Comparison of ENCODE assay signal across 20 cellular contexts in the genomic region with DNA sequence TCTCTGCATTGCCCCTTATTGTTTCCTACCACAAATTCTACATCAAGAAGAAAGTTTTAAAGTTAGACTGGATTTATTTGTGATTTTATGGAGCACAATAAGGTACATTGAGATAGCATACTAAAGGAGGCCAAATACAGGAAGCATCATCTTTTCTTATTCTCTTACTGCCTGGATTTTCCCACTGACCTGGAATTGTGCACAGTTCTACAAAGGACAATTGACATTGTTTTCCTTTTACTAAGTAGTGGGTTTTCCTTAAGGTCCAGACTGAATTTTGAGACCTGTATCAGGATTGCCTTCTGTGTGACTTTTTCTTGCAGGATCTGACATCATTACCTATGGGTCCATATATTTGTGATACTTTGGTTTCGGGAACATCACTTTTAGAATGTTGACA. TPM values are rescaled to one million over a fixed set of nuclear protein-coding genes. Genes with fewer than 3 reads are reported as not detected.
DNase-seq lines count a peak whose midpoint lies in the region; ATAC-seq, FAIRE-seq and TF ChIP-seq lines count a peak whose summit lies in the region.
"Had no signal": no experiment of that assay in that cellular context is flagged by ENCODE, and none has a peak within 500 bp of the region (broad histone marks: within the 10 kb centered on the region; RNA-seq: fewer than 3 reads in every experiment).

No MANE protein-coding gene starts in this region.

- no peaks in the 10 kb centered on the region for H3K27me3 ChIP-seq in liver (ENCODE audit: control insufficient read depth in 4 of 4, insufficient read depth in 4 of 4, low read length in 3 of 4)
- no peaks in the 10 kb centered on the region for H3K27me3 ChIP-seq in right lobe of liver
- H3K27me3 ChIP-seq in K562 (ENCODE audit: control insufficient read depth in 2 of 2, insufficient read depth in 2 of 2, low read length in 2 of 2), result no peaks in the 10 kb centered on the region
- H3K27me3 ChIP-seq in endothelial cell of umbilical vein (ENCODE audit: control insufficient read depth in 2 of 2, insufficient read depth in 2 of 2, low read length in 2 of 2), result no peaks in the 10 kb centered on the region
- no peaks in the 10 kb centered on the region for H3K27me3 ChIP-seq in subcutaneous abdominal adipose tissue (ENCODE audit: control insufficient read depth in 5 of 5, insufficient read depth in 4 of 5, low read length in 5 of 5)
- no peaks in the 10 kb centered on the region for H3K27me3 ChIP-seq in heart left ventricle

- POLR2A ChIA-PET in K562 (lab: Yijun Ruan, JAX), result interaction anchor here (1.1 kb wide), 1 partner anchor 11 kb away, joined by 3 read pairs; no protein-coding TSS in a partner anchor
- POLR2A ChIA-PET in endothelial cell of umbilical vein (lab: Charles Lee), result no interaction called here

- H3K9ac ChIP-seq in liver (ENCODE audit: low read depth in 1 of 2, low read length in 2 of 2) (no peak overlapping the region), K562 (ENCODE audit: insufficient read depth in 1 of 2, low read depth in 2 of 2, low read length in 2 of 2) (no peak overlapping the region), endothelial cell of umbilical vein (replicated peaks; ENCODE audit: extremely low read depth, insufficient read depth, low read length) (no peak overlapping the region), subcutaneous abdominal adipose tissue (ENCODE audit: low read length in 5 of 5) (no peak overlapping the region)

- H3K4me2 ChIP-seq in K562 (ENCODE audit: insufficient read depth, low read length), result no peak overlapping the region
- H3K4me2 ChIP-seq in endothelial cell of umbilical vein (ENCODE audit: insufficient read depth, low read length), result no peak overlapping the region
- H3K4me2 ChIP-seq: A549, GM23338 had no signal

- H3K4me1 ChIP-seq in liver (ENCODE audit: control insufficient read depth in 4 of 4, insufficient read depth in 4 of 4, low read length in 3 of 4) (no peaks in the 10 kb centered on the region), right lobe of liver (no peaks in the 10 kb centered on the region), K562 (replicated peaks in 1 of 2; ENCODE audit: control insufficient read depth in 2 of 2, insufficient read depth in 2 of 2, low read length in 2 of 2) (no peaks in the 10 kb centered on the region), endothelial cell of umbilical vein (ENCODE audit: control insufficient read depth, extremely low read depth, insufficient read depth, low read length) (no peaks in the 10 kb centered on the region), subcutaneous abdominal adipose tissue (ENCODE audit: control insufficient read depth in 5 of 5, insufficient read depth in 5 of 5, low read length in 5 of 5) (peaks cover 0 to 12% (median 0%) of the 10 kb centered on the region in 5 donors), heart left ventricle (no peaks in the 10 kb centered on the region)
- H3K4me1 ChIP-seq: A549 had no signal

- DNase-seq in right lobe of liver (no peak), K562 (ENCODE audit: extremely low read depth in 1 of 4, low spot score in 3 of 4) (no peak), endothelial cell of umbilical vein (ENCODE audit: low read depth, low spot score) (no peak), HPDE6-E6E7 (ENCODE audit: extremely low spot score) (no peak), heart left ventricle (no peak)
- DNase-seq: AML-193; CD8-positive, alpha-beta memory T cell; COR-L47; HCEC 1CT; HFFc6 had no signal

- no peak for TF ChIP-seq CTCF in liver (IDR thresholded peaks at IDR 0.05; ENCODE audit: low read depth, low read length, missing input control)
- no peak for TF ChIP-seq CTCF in right lobe of liver (IDR thresholded peaks at IDR 0.05)
- no peak for TF ChIP-seq CTCF in K562 (IDR thresholded peaks at IDR 0.05 in 2 of 3, conservative IDR thresholded peaks at IDR 0.05 in 1 of 3; ENCODE audit: insufficient read depth in 2 of 3, low read depth in 1 of 3, low read length in 3 of 3)
- no peak for TF ChIP-seq CTCF in endothelial cell of umbilical vein (IDR thresholded peaks at IDR 0.05; ENCODE audit: extremely low read depth in 1 of 2, insufficient read depth in 1 of 2, low read depth in 1 of 2, low read length in 2 of 2)
- TF ChIP-seq CTCF in heart left ventricle (IDR thresholded peaks at IDR 0.05), result no peak

- in situ Hi-C loops in K562 (cut with MboI), result no loop called here

- no peak for TF ChIP-seq RAD21 in liver (IDR thresholded peaks at IDR 0.05)
- TF ChIP-seq RAD21 in K562 (CRISPR knock-in tag; conservative IDR thresholded peaks at IDR 0.05 in 1 of 2, IDR thresholded peaks at IDR 0.05 in 1 of 2), result no peak

- H2AFZ ChIP-seq in K562 (ENCODE audit: low read depth, low read length), result no peak overlapping the region
- no peak overlapping the region for H2AFZ ChIP-seq in endothelial cell of umbilical vein (ENCODE audit: low read depth, low read length)
- H2AFZ ChIP-seq: GM23338 had no signal

- H3K27ac ChIP-seq in liver (ENCODE audit: low read depth in 1 of 2, low read length in 2 of 2) (no peak overlapping the region), right lobe of liver (no peak overlapping the region), K562 (ENCODE audit: extremely low read depth, low read depth, low read length) (no peak overlapping the region), endothelial cell of umbilical vein (ENCODE audit: insufficient read depth, low read depth, low read length) (no peak overlapping the region), subcutaneous abdominal adipose tissue (ENCODE audit: low read depth, low read length) (no peak overlapping the region), heart left ventricle (no peak overlapping the region)
- H3K27ac ChIP-seq: 22Rv1, A549 had no signal

- no peak for ATAC-seq in right lobe of liver
- ATAC-seq in K562, result no peak
- no peak for ATAC-seq in HG03045 (IDR thresholded peaks at IDR 0.05; ENCODE audit: unreplicated experiment)
- ATAC-seq in heart left ventricle, result no peak
- ATAC-seq: A549, GM23338 had no signal

- BruUV-seq in K562 (replicated peaks; lab: Mats Ljungman, UMichigan) (no TSS peak), endothelial cell of umbilical vein (replicated peaks; lab: Mats Ljungman, UMichigan) (no TSS peak)

- dilution Hi-C loops in endothelial cell of umbilical vein (cut with MboI; ENCODE audit: extremely low pct_ligation_motif_present, low sequenced_read_pairs), result no loop called here

- H3K4me3 ChIP-seq in liver (ENCODE audit: low read depth in 1 of 3, low read length in 3 of 3), result peak overlapping the region in 2 of 3 donors; percentile 74 to 77
- H3K4me3 ChIP-seq in right lobe of liver, result no peak overlapping the region
- no peak overlapping the region for H3K4me3 ChIP-seq in K562
- no peak overlapping the region for H3K4me3 ChIP-seq in endothelial cell of umbilical vein (replicated peaks in 1 of 3; ENCODE audit: insufficient read depth in 1 of 3, low read depth in 1 of 3, low read length in 3 of 3)
- peak overlapping the region in 4 of 5 donors; percentile 15 to 75 (median 46) for H3K4me3 ChIP-seq in subcutaneous abdominal adipose tissue (ENCODE audit: low read depth in 1 of 5, low read length in 5 of 5)
- no peak overlapping the region for H3K4me3 ChIP-seq in heart left ventricle
- H3K4me3 ChIP-seq: A549, GM23338 had no signal

- 98% methylated on average over 1 of the region's 1 CpG for whole genome bisulfite sequencing in liver
- 80% methylated on average over 1 of the region's 1 CpG for WGBS in right lobe of liver (ENCODE audit: insufficient coverage, low coverage, low lambda C conversion rate, missing lambda C conversion rate)
- WGBS in K562 (ENCODE audit: insufficient coverage, low coverage, missing lambda C conversion rate), result 7% methylated on average over 1 of the region's 1 CpG
- 98 to 100% (median 99%) methylated on average over 1 of the region's 1 CpG for WGBS in heart left ventricle, 4 donors

- TF ChIP-seq POLR2A in right lobe of liver (IDR thresholded peaks at IDR 0.05) (no peak), K562 (conservative IDR thresholded peaks at IDR 0.05) (no peak), endothelial cell of umbilical vein (IDR thresholded peaks at IDR 0.05; ENCODE audit: low read depth, low read length) (no peak), heart left ventricle (IDR thresholded peaks at IDR 0.05) (no peak)

- TF ChIP-seq EP300 in K562 (IDR thresholded peaks at IDR 0.05; ENCODE audit: low read length), result no peak

- CTCF ChIA-PET in K562 (lab: Yijun Ruan, JAX; ENCODE audit: low intra/inter-chr PET ratio), result no interaction called here
- CTCF ChIA-PET in endothelial cell of umbilical vein (lab: Charles Lee), result no interaction called here

- no peaks in the 10 kb centered on the region for H4K20me1 ChIP-seq in K562 (replicated peaks; ENCODE audit: control insufficient read depth, insufficient read depth, low read length)
- H4K20me1 ChIP-seq in endothelial cell of umbilical vein (replicated peaks; ENCODE audit: control insufficient read depth, extremely low read depth, insufficient read depth, low read length), result no peaks in the 10 kb centered on the region

- intact Hi-C loops in right lobe of liver (cut with DNase I), result no loop called here
- intact Hi-C loops in K562 (cut with micrococcal nuclease), result loop anchor here (10.0 kb wide), 1 partner anchor 97 kb away; no protein-coding TSS in a partner anchor
- intact Hi-C loops in endothelial cell of umbilical vein (cut with micrococcal nuclease), result no loop called here
- intact Hi-C loops in heart left ventricle (cut with DNase I), result no loop called here

- H3K79me2 ChIP-seq in K562 (ENCODE audit: control insufficient read depth, insufficient read depth, low read length), result no peaks in the 10 kb centered on the region
- H3K79me2 ChIP-seq in endothelial cell of umbilical vein (ENCODE audit: control insufficient read depth, insufficient read depth, low read length), result no peaks in the 10 kb centered on the region

- peaks cover 2 to 15% (median 10%) of the 10 kb centered on the region in 4 donors for H3K36me3 ChIP-seq in liver (ENCODE audit: control insufficient read depth in 4 of 4, insufficient read depth in 3 of 4, low read depth in 1 of 4, low read length in 3 of 4)
- H3K36me3 ChIP-seq in right lobe of liver, result peaks cover 0 to 5% (median 0%) of the 10 kb centered on the region in 4 donors
- peaks cover 3% of the 10 kb centered on the region; the same call in 1 of the 3 replicates for H3K36me3 ChIP-seq in K562 (ENCODE audit: control insufficient read depth, insufficient read depth, low read length)
- H3K36me3 ChIP-seq in endothelial cell of umbilical vein (ENCODE audit: control insufficient read depth in 2 of 2, extremely low read depth in 1 of 2, insufficient read depth in 2 of 2, low read length in 2 of 2), result peaks cover 3% of the 10 kb centered on the region in 2 experiments
- peaks cover 7 to 38% (median 13%) of the 10 kb centered on the region in 5 donors for H3K36me3 ChIP-seq in subcutaneous abdominal adipose tissue (ENCODE audit: control insufficient read depth in 5 of 5, insufficient read depth in 5 of 5, low read length in 5 of 5)
- H3K36me3 ChIP-seq in heart left ventricle, result peaks cover 0 to 80% (median 11%) of the 10 kb centered on the region in 9 donors

- FAIRE-seq in K562 (lab: Jason Lieb, UNC) (no peak), endothelial cell of umbilical vein (lab: Jason Lieb, UNC) (peak; percentile 4)
- FAIRE-seq: A549, D721Med, G401.6, GM12892, H54 had no signal

- no peaks in the 10 kb centered on the region for H3K9me1 ChIP-seq in K562 (ENCODE audit: control insufficient read depth, insufficient read depth, low read length)
- H3K9me1 ChIP-seq in endothelial cell of umbilical vein (replicated peaks; ENCODE audit: control insufficient read depth, extremely low read depth, insufficient read depth, low read length), result no peaks in the 10 kb centered on the region

- H3K9me3 ChIP-seq in liver (ENCODE audit: control insufficient read depth in 4 of 4, low read length in 3 of 4), result peaks cover 53 to 97% (median 93%) of the 10 kb centered on the region in 4 donors
- H3K9me3 ChIP-seq in right lobe of liver, result peaks cover 11 to 93% (median 55%) of the 10 kb centered on the region in 4 donors
- peaks cover 47% of the 10 kb centered on the region for H3K9me3 ChIP-seq in K562 (replicated peaks; ENCODE audit: control insufficient read depth, insufficient read depth, low read depth, low read length)
- peaks cover 46% of the 10 kb centered on the region for H3K9me3 ChIP-seq in endothelial cell of umbilical vein (replicated peaks; ENCODE audit: control insufficient read depth, insufficient read depth, low read length)
- H3K9me3 ChIP-seq in subcutaneous abdominal adipose tissue (ENCODE audit: control insufficient read depth in 5 of 5, low read length in 5 of 5), result peaks cover 95 to 100% (median 99%) of the 10 kb centered on the region in 5 donors
- peaks cover 39 to 100% (median 99%) of the 10 kb centered on the region in 12 donors for H3K9me3 ChIP-seq in heart left ventricle

RNA-seq across cellular contexts. Expression of gene ZNF140, which starts 18.8 kb away (rescaled TPM):
- total RNA-seq in liver, result 10 to 100 TPM; 10.0 to 12.4 TPM
- 1 to 10 TPM; 5.2 to 6.3 TPM for polyA plus RNA-seq in liver
- 1 to 10 TPM; 5.9 to 9.3 (median 6.9) TPM for total RNA-seq in right lobe of liver
- total RNA-seq in K562 (2011; cell fraction: chromatin; rRNA removed; ENCODE audit: low replicate concordance), result 21.0 and 27.2 TPM in 2 replicates
- total RNA-seq in K562 (2011; cell fraction: nucleolus; rRNA removed), result 13.0 and 14.2 TPM in 2 replicates
- 20.3 and 33.6 TPM in 2 replicates for total RNA-seq in K562 (2011; cell fraction: nucleoplasm; rRNA removed)
- total RNA-seq in K562 (2014; rRNA removed), result 10.9 and 12.8 TPM in 2 replicates
- total RNA-seq in K562 (2014; rRNA removed; fragmentation: Illumina TruSeq; extraction: Trizol), result 6.8 and 8.4 TPM in 2 replicates
- 6.7 and 7.2 TPM in 2 replicates for total RNA-seq in K562 (2015; rRNA removed; fragmentation: Illumina TruSeq; extraction: Trizol)
- 4.0 and 4.9 TPM in 2 replicates for total RNA-seq in K562 (2021)
- 6.4 and 7.8 TPM in 2 replicates for polyA plus RNA-seq in K562 (2011; rRNA removed)
- 3.2 and 3.6 TPM in 2 replicates for polyA plus RNA-seq in K562 (2011; cell fraction: cytosol; rRNA removed)
- polyA plus RNA-seq in K562 (2011; cell fraction: nucleus; rRNA removed), result 6.8 and 8.6 TPM in 2 replicates
- polyA plus RNA-seq in K562 (2012), result 5.6 and 8.1 TPM in 2 replicates
- polyA plus RNA-seq in K562 (2014; fragmentation: Illumina TruSeq; extraction: Trizol), result 5.3 and 6.1 TPM in 2 replicates
- polyA plus RNA-seq in K562 (2014; fragmentation: Nextera tagmentation; extraction: Ambion mirVana), result 1 to 10 TPM; 1.6 to 3.4 TPM
- 4.3 and 4.5 TPM in 2 replicates for polyA plus RNA-seq in K562 (2014; rRNA removed)
- polyA minus RNA-seq in K562 (2011; rRNA and poly(A)+ RNA removed), result 9.4 and 11.5 TPM in 2 replicates
- polyA minus RNA-seq in K562 (2011; cell fraction: cytosol; rRNA and poly(A)+ RNA removed), result 3.5 and 4.3 TPM in 2 replicates
- 12.7 and 16.4 TPM in 2 replicates for polyA minus RNA-seq in K562 (2011; cell fraction: nucleus; rRNA and poly(A)+ RNA removed)
- 10.5 and 11.9 TPM in 2 replicates for total RNA-seq in endothelial cell of umbilical vein
- 7.6 and 8.9 TPM in 2 replicates for polyA plus RNA-seq in endothelial cell of umbilical vein
- polyA plus RNA-seq in endothelial cell of umbilical vein (2011; cell fraction: cytosol; rRNA removed), result 11.3 and 13.1 TPM in 2 replicates
- 28.7 and 31.8 TPM in 2 replicates for polyA plus RNA-seq in endothelial cell of umbilical vein (2011; cell fraction: nucleus; rRNA removed)
- 13.4 and 16.4 TPM in 2 replicates for polyA plus RNA-seq in endothelial cell of umbilical vein (2012)
- 17.7 and 19.1 TPM in 2 replicates for polyA minus RNA-seq in endothelial cell of umbilical vein
- 3.0 TPM for polyA minus RNA-seq in endothelial cell of umbilical vein (2011; cell fraction: cytosol; rRNA and poly(A)+ RNA removed)
- polyA minus RNA-seq in endothelial cell of umbilical vein (2011; cell fraction: nucleus; rRNA and poly(A)+ RNA removed), result 32.0 and 40.1 TPM in 2 replicates
- total RNA-seq in heart left ventricle, result 10 to 100 TPM in 2 of 9 donors, 1 to 10 TPM in 7; 6.5 to 13.0 (median 8.7) TPM
- polyA plus RNA-seq in heart left ventricle, result 10 to 100 TPM in 1 of 2 donors, 1 to 10 TPM in 1; 7.9 to 11.4 TPM

RNA-seq across cellular contexts. Expression of gene ZNF84, which starts 24.6 kb away (rescaled TPM):
- total RNA-seq in liver, result 10 to 100 TPM in 1 of 2 donors, 1 to 10 TPM in 1; 9.5 to 15.6 TPM
- 1 to 10 TPM; 3.2 to 4.8 TPM for polyA plus RNA-seq in liver
- 10 to 100 TPM in 2 of 6 experiments, 1 to 10 TPM in 4; 5.1 to 10.2 (median 8.5) TPM for total RNA-seq in right lobe of liver
- 38.3 and 67.7 TPM in 2 replicates for total RNA-seq in K562 (2011; cell fraction: chromatin; rRNA removed; ENCODE audit: low replicate concordance)
- total RNA-seq in K562 (2011; cell fraction: nucleolus; rRNA removed), result 19.2 and 22.2 TPM in 2 replicates
- 37.5 and 45.3 TPM in 2 replicates for total RNA-seq in K562 (2011; cell fraction: nucleoplasm; rRNA removed)
- 7.4 and 9.1 TPM in 2 replicates for total RNA-seq in K562 (2014; rRNA removed)
- total RNA-seq in K562 (2014; rRNA removed; fragmentation: Illumina TruSeq; extraction: Trizol), result 19.2 and 19.7 TPM in 2 replicates
- total RNA-seq in K562 (2015; rRNA removed; fragmentation: Illumina TruSeq; extraction: Trizol), result 16.2 and 16.7 TPM in 2 replicates
- 10.3 and 11.1 TPM in 2 replicates for total RNA-seq in K562 (2021)
- 21.8 and 24.3 TPM in 2 replicates for polyA plus RNA-seq in K562 (2011; rRNA removed)
- 4.4 and 4.6 TPM in 2 replicates for polyA plus RNA-seq in K562 (2011; cell fraction: cytosol; rRNA removed)
- 26.9 and 28.8 TPM in 2 replicates for polyA plus RNA-seq in K562 (2011; cell fraction: nucleus; rRNA removed)
- polyA plus RNA-seq in K562 (2012), result 10.9 and 12.7 TPM in 2 replicates
- 11.6 and 12.1 TPM in 2 replicates for polyA plus RNA-seq in K562 (2014; fragmentation: Illumina TruSeq; extraction: Trizol)
- polyA plus RNA-seq in K562 (2014; fragmentation: Nextera tagmentation; extraction: Ambion mirVana), result 10 to 100 TPM in 1 of 2 experiments, 1 to 10 TPM in 1; 8.8 to 12.1 TPM
- 12.2 and 12.8 TPM in 2 replicates for polyA plus RNA-seq in K562 (2014; rRNA removed)
- polyA minus RNA-seq in K562 (2011; rRNA and poly(A)+ RNA removed), result 29.6 and 36.3 TPM in 2 replicates
- 5.9 and 6.3 TPM in 2 replicates for polyA minus RNA-seq in K562 (2011; cell fraction: cytosol; rRNA and poly(A)+ RNA removed)
- 14.3 and 29.9 TPM in 2 replicates for polyA minus RNA-seq in K562 (2011; cell fraction: nucleus; rRNA and poly(A)+ RNA removed)
- 26.0 TPM in 2 replicates for total RNA-seq in endothelial cell of umbilical vein
- 8.8 and 9.0 TPM in 2 replicates for polyA plus RNA-seq in endothelial cell of umbilical vein
- 10.1 and 14.5 TPM in 2 replicates for polyA plus RNA-seq in endothelial cell of umbilical vein (2011; cell fraction: cytosol; rRNA removed)
- 64.7 and 73.1 TPM in 2 replicates for polyA plus RNA-seq in endothelial cell of umbilical vein (2011; cell fraction: nucleus; rRNA removed)
- 21.7 and 24.3 TPM in 2 replicates for polyA plus RNA-seq in endothelial cell of umbilical vein (2012)
- 25.7 and 32.6 TPM in 2 replicates for polyA minus RNA-seq in endothelial cell of umbilical vein
- 8.5 TPM for polyA minus RNA-seq in endothelial cell of umbilical vein (2011; cell fraction: cytosol; rRNA and poly(A)+ RNA removed)
- 44.4 and 57.2 TPM in 2 replicates for polyA minus RNA-seq in endothelial cell of umbilical vein (2011; cell fraction: nucleus; rRNA and poly(A)+ RNA removed)
- 10 to 100 TPM; 11.0 to 24.0 (median 15.9) TPM for total RNA-seq in heart left ventricle
- 1 to 10 TPM; 6.7 to 6.9 TPM for polyA plus RNA-seq in heart left ventricle

Comparison
In these comparisons a context has a peak if more than half of its experiments do, and no peak if none do; other contexts are left out.
1. H3K4me3 ChIP-seq: peak in liver (2 of 3) and subcutaneous abdominal adipose tissue (4 of 5); none in right lobe of liver (0 of 3), K562 (single experiment), endothelial cell of umbilical vein (0 of 3) and heart left ventricle (0 of 12).